2 cellular contexts compared by ENCODE assay signal in genomic region chr4:4141186-4141585, GRCh38.
TF ChIP-seq lines count a peak whose summit lies in the region.

No MANE protein-coding gene starts in this region.

TF ChIP-seq in K562, 482 proteins besides CTCF, POLR2A, EP300 and RAD21:
- 0 out of 2 replicates have a peak, but pooled peaks have one; percentile 16 for TF ChIP-seq CREM (IDR thresholded peaks at IDR 0.05; ENCODE audit: low read depth)

TF ChIP-seq in HepG2, 621 proteins besides CTCF, POLR2A, EP300 and RAD21:
- peak; percentile 58 for TF ChIP-seq MNT (IDR thresholded peaks at IDR 0.05)
